ENCODE assay signal across 8 cellular contexts in the genomic region with DNA sequence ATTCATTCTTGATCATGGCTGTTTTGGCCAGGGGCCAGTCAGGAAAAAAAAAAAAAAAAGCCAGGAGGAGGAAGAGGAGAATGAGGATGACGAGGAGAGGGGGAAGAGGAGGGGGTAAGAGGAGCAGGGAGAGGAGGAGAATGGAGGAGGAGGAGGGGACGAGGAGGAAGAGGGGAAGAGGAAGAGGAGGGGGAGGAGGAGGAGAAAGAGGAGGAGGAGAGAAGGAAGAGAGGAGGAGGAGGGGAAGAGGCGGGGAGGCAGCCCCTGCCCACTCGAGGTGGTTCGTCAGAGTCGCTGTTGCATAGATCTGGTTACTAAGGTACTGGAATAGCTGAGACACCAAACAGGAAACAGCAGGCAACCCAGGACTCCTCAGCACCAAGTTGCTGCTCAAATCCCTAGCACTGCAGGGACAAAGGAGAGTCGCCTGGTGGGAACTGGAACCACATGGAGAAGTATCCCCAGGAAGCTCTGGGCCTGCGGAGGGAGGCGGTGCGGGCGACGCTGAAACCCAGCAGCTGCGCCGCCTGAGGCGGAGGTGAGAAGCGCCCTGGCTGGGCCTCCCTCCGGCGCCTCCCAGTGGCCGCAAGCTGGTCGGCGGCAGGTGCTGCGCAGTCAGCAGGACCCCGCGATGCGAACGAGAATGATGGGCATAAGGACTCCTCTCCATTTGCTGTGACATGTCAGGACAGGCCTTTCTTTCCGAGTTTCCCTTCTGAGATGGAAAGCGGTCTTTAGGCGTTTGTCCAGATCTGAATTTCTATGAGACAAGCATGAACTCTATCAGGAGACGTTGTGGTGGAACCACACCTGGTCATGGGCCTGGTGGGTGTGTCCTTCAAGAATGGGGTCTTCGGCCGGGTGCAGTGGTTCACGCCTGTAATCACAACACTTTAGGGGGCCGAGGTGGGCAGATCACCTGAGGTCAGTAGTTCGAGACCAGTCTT. TPM values are rescaled to one million over a fixed set of nuclear protein-coding genes. Genes with fewer than 3 reads are reported as not detected.
DNase-seq lines count a peak whose midpoint lies in the region; ATAC-seq and TF ChIP-seq lines count a peak whose summit lies in the region.

No MANE protein-coding gene starts in this region.

- H3K27me3 ChIP-seq in GM06990 (replicated peaks; ENCODE audit: control insufficient read depth, insufficient read depth, low read length) = no peaks in the 10 kb centered on the region
- no peaks in the 10 kb centered on the region for H3K27me3 ChIP-seq in right lobe of liver

- TF ChIP-seq CTCF in GM06990 (IDR thresholded peaks at IDR 0.05; ENCODE audit: insufficient read depth, low read length, poor library complexity, severe bottlenecking) (peak; percentile 100), right lobe of liver (IDR thresholded peaks at IDR 0.05) (peak; percentile 82 to 93 (median 88))

- peak; percentile 65 for ATAC-seq in HG02884 (IDR thresholded peaks at IDR 0.05; ENCODE audit: unreplicated experiment)
- peak; percentile 76 to 84 (median 80) for ATAC-seq in right lobe of liver
- no peak for ATAC-seq in HG03039 (IDR thresholded peaks at IDR 0.05; ENCODE audit: unreplicated experiment)

- H3K36me3 ChIP-seq in GM06990 (ENCODE audit: control insufficient read depth, insufficient read depth, low read length) = no peaks in the 10 kb centered on the region
- H3K36me3 ChIP-seq in right lobe of liver = no peaks in the 10 kb centered on the region

- peak overlapping the region in 1 of 3 donors; percentile 33 for H3K27ac ChIP-seq in right lobe of liver

- no peaks in the 10 kb centered on the region for H3K9me3 ChIP-seq in right lobe of liver

- no peak for TF ChIP-seq POLR2A in right lobe of liver (IDR thresholded peaks at IDR 0.05)

- peaks cover 0 to 23% (median 4%) of the 10 kb centered on the region in 4 donors for H3K4me1 ChIP-seq in right lobe of liver

- intact Hi-C loops in right lobe of liver (cut with DNase I) = no loop called here

- 38% methylated on average over 30 of the region's 35 CpGs for WGBS in right lobe of liver (ENCODE audit: insufficient coverage, low coverage, low lambda C conversion rate, missing lambda C conversion rate)

- 0 out of 2 replicates have a peak overlapping the region, but pooled peaks have one; percentile 0 for H3K4me3 ChIP-seq in GM06990 (replicated peaks; ENCODE audit: low read depth, low read length)
- peak overlapping the region in 1 of 3 donors; percentile 10 for H3K4me3 ChIP-seq in right lobe of liver

- DNase-seq in GM06990 (ENCODE audit: extremely low read depth, insufficient read length) = peak; percentile 78
- DNase-seq in NCI-H460 (ENCODE audit: extremely low read depth, low read depth) = peak; percentile 58
- peak; percentile 76 to 80 for DNase-seq in activated CD4-positive, alpha-beta T cell treated with anti-CD3 and anti-CD28 coated beads, Interleukin-2, amount 50 U/mL, for 48 hours
- peak; percentile 88 for DNase-seq in dermis blood vessel endothelial cell
- DNase-seq in right lobe of liver = peak; percentile 73 to 78 (median 78)
- DNase-seq in stimulated activated CD4-positive, alpha-beta T cell treated with anti-CD3 and anti-CD28 coated beads, Interleukin-4, amount 100 ng/mL, for 1 hour = peak; percentile 79

RNA-seq across cellular contexts. Expression of a gene that starts 17.5 kb away (rescaled TPM):
- not detected in 2 replicates for total RNA-seq in NCI-H460 (2014; rRNA removed; shearing (Covaris generic))
- not detected in 2 replicates for polyA plus RNA-seq in NCI-H460 (2014; cell fraction: nucleus; rRNA removed)
- total RNA-seq in dermis blood vessel endothelial cell = not detected in 2 replicates
- not detected for total RNA-seq in right lobe of liver
